Comparison of ENCODE assay signal across 2 cellular contexts in genomic region chr2:2727876-2728511, GRCh38.
TF ChIP-seq lines count a peak whose summit lies in the region.

No MANE protein-coding gene starts in this region.

TF ChIP-seq in GM23338, 12 proteins besides CTCF, POLR2A, EP300 and RAD21:
- TF ChIP-seq POLR2AphosphoS5 (IDR thresholded peaks at IDR 0.05; ENCODE audit: low read depth), result no peak
- no peak for TF ChIP-seq NANOG (IDR thresholded peaks at IDR 0.05; ENCODE audit: borderline replicate concordance)
- TF ChIP-seq JUNB (IDR thresholded peaks at IDR 0.05; ENCODE audit: unreplicated experiment), result no peak
- no peak for TF ChIP-seq ZNF114 (CRISPR knock-in tag; IDR thresholded peaks at IDR 0.05)
- no peak for TF ChIP-seq EZH2phosphoT487 (IDR thresholded peaks at IDR 0.05; ENCODE audit: unreplicated experiment)
- TF ChIP-seq, protein P1, sequence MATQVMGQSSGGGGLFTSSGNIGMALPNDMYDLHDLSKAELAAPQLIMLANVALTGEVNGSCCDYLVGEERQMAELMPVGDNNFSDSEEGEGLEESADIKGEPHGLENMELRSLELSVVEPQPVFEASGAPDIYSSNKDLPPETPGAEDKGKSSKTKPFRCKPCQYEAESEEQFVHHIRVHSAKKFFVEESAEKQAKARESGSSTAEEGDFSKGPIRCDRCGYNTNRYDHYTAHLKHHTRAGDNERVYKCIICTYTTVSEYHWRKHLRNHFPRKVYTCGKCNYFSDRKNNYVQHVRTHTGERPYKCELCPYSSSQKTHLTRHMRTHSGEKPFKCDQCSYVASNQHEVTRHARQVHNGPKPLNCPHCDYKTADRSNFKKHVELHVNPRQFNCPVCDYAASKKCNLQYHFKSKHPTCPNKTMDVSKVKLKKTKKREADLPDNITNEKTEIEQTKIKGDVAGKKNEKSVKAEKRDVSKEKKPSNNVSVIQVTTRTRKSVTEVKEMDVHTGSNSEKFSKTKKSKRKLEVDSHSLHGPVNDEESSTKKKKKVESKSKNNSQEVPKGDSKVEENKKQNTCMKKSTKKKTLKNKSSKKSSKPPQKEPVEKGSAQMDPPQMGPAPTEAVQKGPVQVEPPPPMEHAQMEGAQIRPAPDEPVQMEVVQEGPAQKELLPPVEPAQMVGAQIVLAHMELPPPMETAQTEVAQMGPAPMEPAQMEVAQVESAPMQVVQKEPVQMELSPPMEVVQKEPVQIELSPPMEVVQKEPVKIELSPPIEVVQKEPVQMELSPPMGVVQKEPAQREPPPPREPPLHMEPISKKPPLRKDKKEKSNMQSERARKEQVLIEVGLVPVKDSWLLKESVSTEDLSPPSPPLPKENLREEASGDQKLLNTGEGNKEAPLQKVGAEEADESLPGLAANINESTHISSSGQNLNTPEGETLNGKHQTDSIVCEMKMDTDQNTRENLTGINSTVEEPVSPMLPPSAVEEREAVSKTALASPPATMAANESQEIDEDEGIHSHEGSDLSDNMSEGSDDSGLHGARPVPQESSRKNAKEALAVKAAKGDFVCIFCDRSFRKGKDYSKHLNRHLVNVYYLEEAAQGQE (IDR thresholded peaks at IDR 0.05; ENCODE audit: unreplicated experiment), result no peak
- TF ChIP-seq CREB1 (CRISPR knock-in tag; IDR thresholded peaks at IDR 0.05; ENCODE audit: low read depth), result no peak
- TF ChIP-seq ZNF331 (CRISPR knock-in tag; IDR thresholded peaks at IDR 0.05; ENCODE audit: low read depth), result no peak
- no peak for TF ChIP-seq ZNF462 (CRISPR knock-in tag; IDR thresholded peaks at IDR 0.05)
- TF ChIP-seq ETS1 (IDR thresholded peaks at IDR 0.05), result no peak

TF ChIP-seq in GM12878, 131 proteins besides CTCF, POLR2A, EP300 and RAD21 (continued from another document):
- TF ChIP-seq IRF5 (IDR thresholded peaks at IDR 0.05; ENCODE audit: borderline replicate concordance), result 0 out of 2 replicates have a peak, but pooled peaks have one; percentile 10
